ENCODE assay signal across 19 cellular contexts in the genomic region with DNA sequence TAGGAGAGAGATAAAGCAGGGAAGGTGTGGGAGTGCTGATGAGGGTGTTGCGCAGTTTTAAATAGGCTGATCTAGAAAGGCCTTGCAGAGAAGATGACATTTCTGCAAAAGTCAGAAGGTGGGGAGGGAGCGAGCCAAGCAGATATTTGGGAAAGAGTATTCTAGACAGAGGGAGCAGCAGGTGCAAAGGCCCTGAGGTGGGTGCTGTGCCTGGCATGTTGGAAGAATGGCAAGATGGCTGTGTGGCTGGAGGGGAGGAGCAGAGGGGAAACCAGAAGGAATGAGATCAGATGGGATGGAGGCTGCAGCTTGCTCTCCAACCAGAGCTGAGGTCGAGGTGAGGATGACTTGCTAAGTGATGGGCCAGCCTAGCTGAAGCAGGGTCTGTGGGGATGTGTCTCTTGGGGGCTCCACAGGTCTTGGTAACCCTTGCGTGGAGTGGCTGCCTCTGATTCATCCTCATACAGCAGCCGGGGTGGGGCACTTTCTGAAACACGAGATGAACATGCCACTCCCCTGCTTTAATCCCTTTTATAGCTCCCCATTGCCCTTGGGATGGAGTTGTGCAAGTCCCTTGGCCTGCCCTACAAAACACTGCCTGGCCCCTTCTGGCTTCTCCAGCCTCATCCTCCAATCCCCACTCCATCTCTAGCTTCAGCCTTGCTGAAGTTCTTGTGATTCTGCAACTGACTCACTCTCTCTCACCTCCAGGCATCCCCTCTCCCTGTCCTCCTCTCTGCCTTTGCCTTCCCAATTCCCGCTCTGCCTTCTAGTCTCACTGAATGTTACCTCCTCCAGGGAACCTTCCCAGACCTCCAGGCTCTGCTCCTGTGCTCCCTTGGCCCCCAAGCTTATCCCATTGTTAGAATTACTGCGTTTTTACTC.
DNase-seq lines count a peak whose midpoint lies in the region; ATAC-seq and TF ChIP-seq lines count a peak whose summit lies in the region.
"Had no signal": no experiment of that assay in that cellular context is flagged by ENCODE, and none has a peak within 500 bp of the region (broad histone marks: within the 10 kb centered on the region; RNA-seq: fewer than 3 reads in every experiment).

No MANE protein-coding gene starts in this region.

- no peaks in the 10 kb centered on the region for H3K36me3 Mint-ChIP-seq in CD4-positive, alpha-beta memory T cell
- H3K36me3 Mint-ChIP-seq in T-cell, result no peaks in the 10 kb centered on the region
- H3K36me3 Mint-ChIP-seq: memory B cell had no signal

- H3K27ac Mint-ChIP-seq in CD4-positive, alpha-beta memory T cell, result no peak overlapping the region
- H3K27ac Mint-ChIP-seq in T-cell, result no peak overlapping the region
- H3K27ac Mint-ChIP-seq: activated CD8-positive, alpha-beta T cell treated with anti-CD3 and anti-CD28 coated beads, Interleukin-2, amount 10 ng/mL, durations not matched to agents 7 days and 5 days; activated T-helper 2 cell treated with anti-CD3 and anti-CD28 coated beads, Interferon-gamma antibody, Interleukin-2, Interleukin-4, amounts not matched to agents 10 μg/mL and 5 μg/mL and 100 μg/mL, durations not matched to agents 14 hours and 24 hours and 36 hours; B cell; dendritic cell treated with granulocyte-macrophage colony-stimulating factor and Interleukin-4, amounts not matched to agents 40 ng/mL and 50 ng/mL, for 4 days; memory B cell had no signal

- DNase-seq in GOT3 (lab: John Stamatoyannopoulos, UW), result peak; percentile 65
- peak; percentile 33 to 63 for DNase-seq in NCI-H524 (lab: John Stamatoyannopoulos, UW)
- peak; percentile 71 for DNase-seq in sigmoid colon
- no peak for DNase-seq in CD4-positive, alpha-beta memory T cell
- DNase-seq in HCEC 1CT, result no peak
- DNase-seq in T-cell, result no peak
- DNase-seq: activated CD8-positive, alpha-beta T cell treated with anti-CD3 and anti-CD28 coated beads, Interleukin-2, amount 10 ng/mL, durations not matched to agents 7 days and 5 days; NCI-H1092; SK-N-SH; stimulated activated CD4-positive, alpha-beta T cell treated with anti-CD3 and anti-CD28 coated beads, Interleukin-4, amount 100 ng/mL, for 4 hours; upper lobe of left lung had no signal

- CTCF ChIA-PET in CD4-positive, alpha-beta memory T cell (lab: Charles Lee; ENCODE audit: partially characterized antibody), result no interaction called here
- CTCF ChIA-PET in T-cell (lab: Charles Lee), result no interaction called here

- H3K27me3 Mint-ChIP-seq in CD4-positive, alpha-beta memory T cell, result peaks cover 4 to 31% of the 10 kb centered on the region in 2 donors
- H3K27me3 Mint-ChIP-seq in T-cell, result peaks cover 32 to 33% of the 10 kb centered on the region in 2 donors

- peaks cover 0 to 6% (median 1%) of the 10 kb centered on the region in 4 donors for H3K4me1 Mint-ChIP-seq in CD4-positive, alpha-beta memory T cell
- no peaks in the 10 kb centered on the region for H3K4me1 Mint-ChIP-seq in T-cell
- H3K4me1 Mint-ChIP-seq: B cell, memory B cell had no signal

- H3K4me3 ChIP-seq in sigmoid colon, result no peak overlapping the region
- no peak overlapping the region for H3K4me3 ChIP-seq in CD4-positive, alpha-beta memory T cell (ENCODE audit: low read length in 2 of 2)
- H3K4me3 ChIP-seq: upper lobe of left lung had no signal

- no peaks in the 10 kb centered on the region for H3K4me1 ChIP-seq in sigmoid colon
- no peaks in the 10 kb centered on the region for H3K4me1 ChIP-seq in CD4-positive, alpha-beta memory T cell (ENCODE audit: insufficient read depth, low read length)
- H3K4me1 ChIP-seq: upper lobe of left lung had no signal

- TF ChIP-seq CTCF in sigmoid colon (IDR thresholded peaks at IDR 0.05), result no peak

- no peaks in the 10 kb centered on the region for H3K9me3 Mint-ChIP-seq in CD4-positive, alpha-beta memory T cell
- no peaks in the 10 kb centered on the region for H3K9me3 Mint-ChIP-seq in T-cell
- H3K9me3 Mint-ChIP-seq: activated T-helper 2 cell treated with anti-CD3 and anti-CD28 coated beads, Interferon-gamma antibody, Interleukin-2, Interleukin-4, amounts not matched to agents 10 μg/mL and 5 μg/mL and 100 μg/mL, durations not matched to agents 14 hours and 24 hours and 36 hours; dendritic cell treated with granulocyte-macrophage colony-stimulating factor and Interleukin-4, amounts not matched to agents 40 ng/mL and 50 ng/mL, for 4 days; neural crest cell had no signal

- TF ChIP-seq EP300 in sigmoid colon (IDR thresholded peaks at IDR 0.05), result no peak

- H3K27me3 ChIP-seq in sigmoid colon, result peaks cover 0 to 60% (median 12%) of the 10 kb centered on the region in 3 donors
- no peaks in the 10 kb centered on the region for H3K27me3 ChIP-seq in CD4-positive, alpha-beta memory T cell (ENCODE audit: insufficient read depth, low read length)

- H3K27ac ChIP-seq in sigmoid colon, result no peak overlapping the region
- no peak overlapping the region for H3K27ac ChIP-seq in CD4-positive, alpha-beta memory T cell (ENCODE audit: low read depth, low read length)
- H3K27ac ChIP-seq: upper lobe of left lung, VCaP had no signal

- intact Hi-C loops in sigmoid colon (cut with DNase I), result loop anchor here (5.0 kb wide), 1 partner anchor 53 kb away; no protein-coding TSS in a partner anchor
- intact Hi-C loops in CD4-positive, alpha-beta memory T cell (cut with micrococcal nuclease), result no loop called here

- H3K9me3 ChIP-seq in sigmoid colon, result no peaks in the 10 kb centered on the region
- H3K9me3 ChIP-seq in CD4-positive, alpha-beta memory T cell (ENCODE audit: control insufficient read depth in 1 of 2, low read length in 2 of 2), result no peaks in the 10 kb centered on the region
- H3K9me3 ChIP-seq: SK-N-SH, upper lobe of left lung had no signal

- no peak for TF ChIP-seq POLR2A in sigmoid colon (IDR thresholded peaks at IDR 0.05)

- ATAC-seq in esophagus mucosa (peak; percentile 73), GM21786 (IDR thresholded peaks at IDR 0.05; ENCODE audit: unreplicated experiment) (no peak), T-cell (replicated peaks in 1 of 4) (no peak)
- ATAC-seq: activated CD8-positive, alpha-beta T cell treated with anti-CD3 and anti-CD28 coated beads, Interleukin-2, amount 10 ng/mL, durations not matched to agents 7 days and 5 days had no signal

- 49 to 66% methylated on average over 8 of the region's 8 CpGs for WGBS in sigmoid colon, 2 donors

- POLR2A ChIA-PET in CD4-positive, alpha-beta memory T cell (lab: Charles Lee; ENCODE audit: partially characterized antibody), result no interaction called here
- POLR2A ChIA-PET in T-cell (lab: Charles Lee), result no interaction called here

- H3K36me3 ChIP-seq in sigmoid colon, result no peaks in the 10 kb centered on the region
- no peaks in the 10 kb centered on the region for H3K36me3 ChIP-seq in CD4-positive, alpha-beta memory T cell (ENCODE audit: insufficient read depth, low read length)
- H3K36me3 ChIP-seq: upper lobe of left lung had no signal

- H3K4me3 Mint-ChIP-seq in CD4-positive, alpha-beta memory T cell, result no peak overlapping the region
- H3K4me3 Mint-ChIP-seq in T-cell, result no peak overlapping the region
- H3K4me3 Mint-ChIP-seq: activated CD8-positive, alpha-beta T cell treated with anti-CD3 and anti-CD28 coated beads, Interleukin-2, amount 10 ng/mL, durations not matched to agents 7 days and 5 days; B cell; dendritic cell treated with granulocyte-macrophage colony-stimulating factor and Interleukin-4, amounts not matched to agents 40 ng/mL and 50 ng/mL, for 4 days; memory B cell; neural crest cell had no signal

Comparison
In these comparisons a context has a peak if more than half of its experiments do, and no peak if none do; other contexts are left out.
1. DNase-seq: peak in GOT3 (single experiment), NCI-H524 (2 of 2) and sigmoid colon (single experiment); none in CD4-positive, alpha-beta memory T cell (0 of 5), HCEC 1CT (single experiment) and T-cell (0 of 34).